Comparison of ENCODE assay signal across 8 cellular contexts in genomic region chr11:32829157-32829679, GRCh38. TPM values are rescaled to one million over a fixed set of nuclear protein-coding genes. Genes with fewer than 3 reads are reported as not detected.
DNase-seq lines count a peak whose midpoint lies in the region; ATAC-seq, FAIRE-seq and TF ChIP-seq lines count a peak whose summit lies in the region.

No MANE protein-coding gene starts in this region.

- H3K27ac Mint-ChIP-seq in Calu3 (ENCODE audit: unreplicated experiment): peak overlapping the region; percentile 43
- peak overlapping the region; percentile 89 for H3K27ac Mint-ChIP-seq in activated naive CD8-positive, alpha-beta T cell treated with anti-CD3 and anti-CD28 coated beads for 36 hours
- H3K27ac Mint-ChIP-seq in stimulated activated naive CD8-positive, alpha-beta T cell treated with anti-CD3 and anti-CD28 coated beads, Interleukin-15, amount 100 ng/mL, for 72 hours: peak overlapping the region; percentile 77 to 91

- H3K4me3 ChIP-seq in kidney epithelial cell (ENCODE audit: low read depth, low read length): peak overlapping the region; percentile 47

- peak; percentile 24 for ATAC-seq in GM19438 (IDR thresholded peaks at IDR 0.05; ENCODE audit: low read depth, unreplicated experiment)
- peak; percentile 28 for ATAC-seq in HG03469 (IDR thresholded peaks at IDR 0.05; ENCODE audit: unreplicated experiment)
- ATAC-seq in stimulated activated naive CD8-positive, alpha-beta T cell treated with anti-CD3 and anti-CD28 coated beads, Interleukin-15, amount 100 ng/mL, for 72 hours: peak; percentile 54

- intact Hi-C loops in Calu3 (cut with micrococcal nuclease; ENCODE audit: unreplicated experiment): no loop called here

- TF ChIP-seq CTCF in Calu3 (IDR thresholded peaks at IDR 0.05; ENCODE audit: unreplicated experiment): no peak
- no peak for TF ChIP-seq CTCF in kidney epithelial cell (IDR thresholded peaks at IDR 0.05; ENCODE audit: insufficient read depth, low read length, poor library complexity, severe bottlenecking)
- no peak for TF ChIP-seq CTCF in D721Med (IDR thresholded peaks at IDR 0.05; ENCODE audit: insufficient read depth, missing control alignments)

- no peak for FAIRE-seq in D721Med (lab: Jason Lieb, UNC)

- peaks cover 31% of the 10 kb centered on the region for H3K4me1 Mint-ChIP-seq in Calu3 (ENCODE audit: low read depth, unreplicated experiment)
- H3K4me1 Mint-ChIP-seq in activated naive CD8-positive, alpha-beta T cell treated with anti-CD3 and anti-CD28 coated beads for 36 hours: peaks cover 16% of the 10 kb centered on the region
- H3K4me1 Mint-ChIP-seq in stimulated activated naive CD8-positive, alpha-beta T cell treated with anti-CD3 and anti-CD28 coated beads, Interleukin-15, amount 100 ng/mL, for 72 hours: peaks cover 8% of the 10 kb centered on the region

- CTCF ChIA-PET in Calu3 (lab: Charles Lee): interaction anchor here (0.9 to 1.0 kb wide), 2 partner anchors 10 to 13 kb away, joined by 3 to 4 read pairs; no protein-coding TSS in a partner anchor

- no peaks in the 10 kb centered on the region for H3K9me3 Mint-ChIP-seq in Calu3 (ENCODE audit: low read depth, unreplicated experiment)
- H3K9me3 Mint-ChIP-seq in activated naive CD8-positive, alpha-beta T cell treated with anti-CD3 and anti-CD28 coated beads for 36 hours: no peaks in the 10 kb centered on the region
- no peaks in the 10 kb centered on the region for H3K9me3 Mint-ChIP-seq in stimulated activated naive CD8-positive, alpha-beta T cell treated with anti-CD3 and anti-CD28 coated beads, Interleukin-15, amount 100 ng/mL, for 72 hours

- no peak for DNase-seq in Calu3
- no peak for DNase-seq in activated naive CD8-positive, alpha-beta T cell treated with anti-CD3 and anti-CD28 coated beads for 36 hours
- DNase-seq in kidney epithelial cell (ENCODE audit: low read depth): no peak
- no peak for DNase-seq in stimulated activated naive CD8-positive, alpha-beta T cell treated with anti-CD3 and anti-CD28 coated beads, Interleukin-15, amount 100 ng/mL, for 72 hours
- no peak for DNase-seq in D721Med (ENCODE audit: insufficient read length, low spot score)
- DNase-seq in NCI-H1694 treated with DMSO at 0.1 percent for 48 hours (lab: John Stamatoyannopoulos, UW): no peak

- BruUV-seq in Calu3 (replicated peaks; lab: Mats Ljungman, UMichigan): TSS peak; percentile 68

- no peaks in the 10 kb centered on the region for H3K27me3 Mint-ChIP-seq in Calu3 (ENCODE audit: unreplicated experiment)
- peaks cover 44% of the 10 kb centered on the region for H3K27me3 Mint-ChIP-seq in activated naive CD8-positive, alpha-beta T cell treated with anti-CD3 and anti-CD28 coated beads for 36 hours
- peaks cover 38% of the 10 kb centered on the region for H3K27me3 Mint-ChIP-seq in stimulated activated naive CD8-positive, alpha-beta T cell treated with anti-CD3 and anti-CD28 coated beads, Interleukin-15, amount 100 ng/mL, for 72 hours

- no peaks in the 10 kb centered on the region for H3K36me3 ChIP-seq in kidney epithelial cell (ENCODE audit: control insufficient read depth, insufficient read depth, low read length)

- peaks cover 35% of the 10 kb centered on the region for H3K36me3 Mint-ChIP-seq in Calu3 (ENCODE audit: insufficient read depth, unreplicated experiment)
- H3K36me3 Mint-ChIP-seq in activated naive CD8-positive, alpha-beta T cell treated with anti-CD3 and anti-CD28 coated beads for 36 hours: no peaks in the 10 kb centered on the region

- H3K4me3 Mint-ChIP-seq in Calu3 (ENCODE audit: low read depth, unreplicated experiment): peak overlapping the region; percentile 87
- H3K4me3 Mint-ChIP-seq in activated naive CD8-positive, alpha-beta T cell treated with anti-CD3 and anti-CD28 coated beads for 36 hours: peak overlapping the region; percentile 92
- peak overlapping the region; percentile 91 to 93 for H3K4me3 Mint-ChIP-seq in stimulated activated naive CD8-positive, alpha-beta T cell treated with anti-CD3 and anti-CD28 coated beads, Interleukin-15, amount 100 ng/mL, for 72 hours

- H3K27me3 ChIP-seq in kidney epithelial cell (ENCODE audit: control insufficient read depth, insufficient read depth, low read length): no peaks in the 10 kb centered on the region

RNA-seq across cellular contexts. Expression of gene PRRG4, which starts 0.5 kb away (rescaled TPM):
- total RNA-seq in Calu3 (2022) (22.9 and 23.9 TPM in 2 replicates), kidney epithelial cell (3.0 and 3.7 TPM in 2 replicates)
- total RNA-seq in activated naive CD8-positive, alpha-beta T cell treated with anti-CD3 and anti-CD28 coated beads for 36 hours: under 1 TPM; 0.87 to 0.90 TPM

RNA-seq across cellular contexts. Expression of gene CCDC73, which starts 34.8 kb away (rescaled TPM):
- total RNA-seq in Calu3 (2022) (0.07 TPM in 1 of 2 replicates, not detected in the other), kidney epithelial cell (0.07 TPM in 1 of 2 replicates, not detected in the other)
- total RNA-seq in activated naive CD8-positive, alpha-beta T cell treated with anti-CD3 and anti-CD28 coated beads for 36 hours: under 1 TPM in 1 of 2 experiments, not detected in 1; 0.20 TPM
